19 cellular contexts compared by ENCODE assay signal in the genomic region with DNA sequence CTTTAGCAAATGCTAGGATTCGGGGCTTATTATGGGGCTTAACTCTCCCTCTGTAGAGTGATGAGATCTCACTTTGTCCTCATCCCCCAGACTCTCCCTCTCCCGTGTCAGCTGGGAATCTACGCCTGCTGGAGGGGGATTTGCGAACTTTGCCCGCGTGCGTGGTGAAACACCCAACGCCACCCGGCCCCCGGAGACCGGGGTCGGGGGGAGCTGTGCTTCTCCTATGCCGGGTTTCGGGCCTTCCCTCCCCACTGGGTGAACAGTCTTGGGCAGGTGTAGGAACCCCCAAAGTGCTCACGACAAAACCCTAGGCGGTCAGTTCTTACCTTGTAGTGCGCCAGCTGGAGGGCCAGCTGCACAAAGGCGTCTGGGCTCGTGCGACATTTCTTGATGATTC. TPM values are rescaled to one million over a fixed set of nuclear protein-coding genes. Genes with fewer than 3 reads are reported as not detected.
DNase-seq lines count a peak whose midpoint lies in the region; ATAC-seq and TF ChIP-seq lines count a peak whose summit lies in the region.
"Had no signal": no experiment of that assay in that cellular context is flagged by ENCODE, and none has a peak within 500 bp of the region (broad histone marks: within the 10 kb centered on the region; RNA-seq: fewer than 3 reads in every experiment).

No MANE protein-coding gene starts in this region.

- H3K36me3 ChIP-seq in osteoblast (ENCODE audit: insufficient read depth, low read length) (peaks cover 68% of the 10 kb centered on the region), H7 (replicated peaks; ENCODE audit: control insufficient read depth, insufficient read depth, low read length) (peaks cover 15% of the 10 kb centered on the region), smooth muscle cell (ENCODE audit: low read depth) (no peaks in the 10 kb centered on the region)

- H3K9me3 ChIP-seq in osteoblast (ENCODE audit: low read depth, low read length) (no peaks in the 10 kb centered on the region), smooth muscle cell (replicated peaks; ENCODE audit: low read depth) (no peaks in the 10 kb centered on the region)
- H3K9me3 ChIP-seq: A549; BLaER1 treated with 17β-estradiol and CSF1 and Interleukin-3, amounts not matched to agents 10 nM and 100 nM; Caco-2 had no signal

- no peak overlapping the region for H2AFZ ChIP-seq in osteoblast (ENCODE audit: low read length)
- no peak overlapping the region for H2AFZ ChIP-seq in smooth muscle cell (ENCODE audit: low read depth)

- TF ChIP-seq CTCF in WTC11 (IDR thresholded peaks at IDR 0.05) (no peak), osteoblast (IDR thresholded peaks at IDR 0.05; ENCODE audit: extremely low read depth, low read depth, low read length) (no peak), omental fat pad (IDR thresholded peaks at IDR 0.05) (no peak), smooth muscle cell (IDR thresholded peaks at IDR 0.05; ENCODE audit: borderline replicate concordance, insufficient read depth, poor library complexity, severe bottlenecking) (no peak)

- no peaks in the 10 kb centered on the region for H3K27me3 Mint-ChIP-seq in WTC11 (ENCODE audit: low read depth)
- H3K27me3 Mint-ChIP-seq: B cell; CD4-positive, alpha-beta T cell had no signal

- no peaks in the 10 kb centered on the region for H3K27me3 ChIP-seq in osteoblast (ENCODE audit: insufficient read depth, low read length)
- H3K27me3 ChIP-seq in H7 (ENCODE audit: control insufficient read depth, insufficient read depth, low read length), result no peaks in the 10 kb centered on the region
- H3K27me3 ChIP-seq in smooth muscle cell (ENCODE audit: low read depth), result peaks cover 4% of the 10 kb centered on the region
- H3K27me3 ChIP-seq: BLaER1 treated with 17β-estradiol and CSF1 and Interleukin-3, amounts not matched to agents 10 nM and 100 nM had no signal

- H3K9me3 Mint-ChIP-seq in WTC11, result no peaks in the 10 kb centered on the region
- H3K9me3 Mint-ChIP-seq in stimulated activated effector memory CD8-positive, alpha-beta T cell treated with anti-CD3 and anti-CD28 coated beads, Interleukin-12 subunit alpha, Interleukin-12 subunit beta, amount 100 ng/mL, for 72 hours, result no peaks in the 10 kb centered on the region
- H3K9me3 Mint-ChIP-seq: CD4-positive, alpha-beta T cell; CD8-positive, alpha-beta T cell had no signal

- DNase-seq in WTC11 (ENCODE audit: low spot score), result no peak
- peak; percentile 44 for DNase-seq in osteoblast (ENCODE audit: insufficient read length, low spot score, missing footprints)
- DNase-seq in stimulated activated effector memory CD8-positive, alpha-beta T cell treated with anti-CD3 and anti-CD28 coated beads, Interleukin-12 subunit alpha, Interleukin-12 subunit beta, amount 100 ng/mL, for 72 hours (ENCODE audit: low spot score in 2 of 2), result no peak
- DNase-seq in omental fat pad (ENCODE audit: low spot score), result no peak
- no peak for DNase-seq in H7
- no peak for DNase-seq in smooth muscle cell (lab: John Stamatoyannopoulos, UW; ENCODE audit: unreplicated experiment)
- DNase-seq: AML-193; Caco-2; Calu3; CD4-positive, alpha-beta T cell; CD8-positive, alpha-beta T cell; DMS79 treated with DMSO at 0.1 percent for 48 hours; GF-D8 had no signal

- 96% methylated on average over 20 of the region's 20 CpGs for WGBS in smooth muscle cell (ENCODE audit: low lambda C conversion rate)

- no peak overlapping the region for H3K4me3 Mint-ChIP-seq in WTC11
- no peak overlapping the region for H3K4me3 Mint-ChIP-seq in stimulated activated effector memory CD8-positive, alpha-beta T cell treated with anti-CD3 and anti-CD28 coated beads, Interleukin-12 subunit alpha, Interleukin-12 subunit beta, amount 100 ng/mL, for 72 hours
- H3K4me3 Mint-ChIP-seq: B cell; CD4-positive, alpha-beta T cell; CD8-positive, alpha-beta T cell had no signal

- H3K36me3 Mint-ChIP-seq in WTC11, result peaks cover 34% of the 10 kb centered on the region
- H3K36me3 Mint-ChIP-seq in stimulated activated effector memory CD8-positive, alpha-beta T cell treated with anti-CD3 and anti-CD28 coated beads, Interleukin-12 subunit alpha, Interleukin-12 subunit beta, amount 100 ng/mL, for 72 hours, result peaks cover 98% of the 10 kb centered on the region

- H3K4me1 ChIP-seq in osteoblast (ENCODE audit: insufficient read depth, low read length) (no peaks in the 10 kb centered on the region), smooth muscle cell (ENCODE audit: low read depth) (no peaks in the 10 kb centered on the region)
- H3K4me1 ChIP-seq: A549; BLaER1 treated with 17β-estradiol and CSF1 and Interleukin-3, amounts not matched to agents 10 nM and 100 nM had no signal

- H3K4me3 ChIP-seq in osteoblast (ENCODE audit: insufficient read depth, low read length) (no peak overlapping the region), H7 (ENCODE audit: insufficient read depth, low read depth, low read length) (no peak overlapping the region), smooth muscle cell (no peak overlapping the region)
- H3K4me3 ChIP-seq: A549; BLaER1 treated with 17β-estradiol and CSF1 and Interleukin-3, amounts not matched to agents 10 nM and 100 nM had no signal

- H3K79me2 ChIP-seq in osteoblast (ENCODE audit: insufficient read depth, low read length) (no peaks in the 10 kb centered on the region), smooth muscle cell (ENCODE audit: low read depth) (no peaks in the 10 kb centered on the region)

- ATAC-seq in WTC11 (no peak), omental fat pad (ENCODE audit: low FRiP score) (no peak)
- ATAC-seq in stimulated activated effector memory CD8-positive, alpha-beta T cell treated with anti-CD3 and anti-CD28 coated beads, Interleukin-12 subunit alpha, Interleukin-12 subunit beta, amount 100 ng/mL, for 72 hours, result no peak
- ATAC-seq: A549; CD8-positive, alpha-beta T cell had no signal

- H3K4me2 ChIP-seq in osteoblast (ENCODE audit: insufficient read depth, low read length) (no peak overlapping the region), smooth muscle cell (no peak overlapping the region)
- H3K4me2 ChIP-seq: A549; BLaER1 treated with 17β-estradiol and CSF1 and Interleukin-3, amounts not matched to agents 10 nM and 100 nM had no signal

- no peaks in the 10 kb centered on the region for H3K4me1 Mint-ChIP-seq in WTC11
- no peaks in the 10 kb centered on the region for H3K4me1 Mint-ChIP-seq in stimulated activated effector memory CD8-positive, alpha-beta T cell treated with anti-CD3 and anti-CD28 coated beads, Interleukin-12 subunit alpha, Interleukin-12 subunit beta, amount 100 ng/mL, for 72 hours
- H3K4me1 Mint-ChIP-seq: B cell had no signal

- H3K9ac ChIP-seq in smooth muscle cell (ENCODE audit: low read depth), result no peak overlapping the region
- H3K9ac ChIP-seq: BLaER1 treated with 17β-estradiol and CSF1 and Interleukin-3, amounts not matched to agents 10 nM and 100 nM had no signal

- H3K27ac ChIP-seq in osteoblast (ENCODE audit: low read depth, low read length) (no peak overlapping the region), smooth muscle cell (ENCODE audit: low read depth) (no peak overlapping the region)
- H3K27ac ChIP-seq: 22Rv1; A549; BLaER1 treated with 17β-estradiol and CSF1 and Interleukin-3, amounts not matched to agents 10 nM and 100 nM; C4-2B had no signal

- H3F3A ChIP-seq in smooth muscle cell (ENCODE audit: low read depth), result no peaks in the 10 kb centered on the region

- POLR2A ChIA-PET in WTC11 (lab: Charles Lee), result no interaction called here

- peak overlapping the region; percentile 60; the same call in 1 of the 2 replicates for H3K27ac Mint-ChIP-seq in WTC11
- H3K27ac Mint-ChIP-seq in stimulated activated effector memory CD8-positive, alpha-beta T cell treated with anti-CD3 and anti-CD28 coated beads, Interleukin-12 subunit alpha, Interleukin-12 subunit beta, amount 100 ng/mL, for 72 hours, result peak overlapping the region; percentile 32
- H3K27ac Mint-ChIP-seq: B cell; CD4-positive, alpha-beta T cell; CD8-positive, alpha-beta T cell had no signal

- CTCF ChIA-PET in WTC11 (lab: Charles Lee), result interaction anchor here (1.4 kb wide), 1 partner anchor 25 kb away, joined by 8 read pairs; no protein-coding TSS in a partner anchor

- no peaks in the 10 kb centered on the region for H4K20me1 ChIP-seq in osteoblast (ENCODE audit: insufficient read depth, low read length)
- H4K20me1 ChIP-seq in smooth muscle cell (ENCODE audit: low read depth), result no peaks in the 10 kb centered on the region

TF ChIP-seq in WTC11, 78 proteins besides CTCF, POLR2A, EP300 and RAD21 (continues in another document):
- TF ChIP-seq, protein P1, sequence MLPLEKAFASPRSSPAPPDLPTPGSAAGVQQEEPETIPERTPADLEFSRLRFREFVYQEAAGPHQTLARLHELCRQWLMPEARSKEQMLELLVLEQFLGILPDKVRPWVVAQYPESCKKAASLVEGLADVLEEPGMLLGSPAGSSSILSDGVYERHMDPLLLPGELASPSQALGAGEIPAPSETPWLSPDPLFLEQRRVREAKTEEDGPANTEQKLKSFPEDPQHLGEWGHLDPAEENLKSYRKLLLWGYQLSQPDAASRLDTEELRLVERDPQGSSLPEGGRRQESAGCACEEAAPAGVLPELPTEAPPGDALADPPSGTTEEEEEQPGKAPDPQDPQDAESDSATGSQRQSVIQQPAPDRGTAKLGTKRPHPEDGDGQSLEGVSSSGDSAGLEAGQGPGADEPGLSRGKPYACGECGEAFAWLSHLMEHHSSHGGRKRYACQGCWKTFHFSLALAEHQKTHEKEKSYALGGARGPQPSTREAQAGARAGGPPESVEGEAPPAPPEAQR (CRISPR knock-in tag; IDR thresholded peaks at IDR 0.05), result no peak
- TF ChIP-seq CREM (CRISPR knock-in tag; IDR thresholded peaks at IDR 0.05), result no peak
- TF ChIP-seq, protein P2, sequence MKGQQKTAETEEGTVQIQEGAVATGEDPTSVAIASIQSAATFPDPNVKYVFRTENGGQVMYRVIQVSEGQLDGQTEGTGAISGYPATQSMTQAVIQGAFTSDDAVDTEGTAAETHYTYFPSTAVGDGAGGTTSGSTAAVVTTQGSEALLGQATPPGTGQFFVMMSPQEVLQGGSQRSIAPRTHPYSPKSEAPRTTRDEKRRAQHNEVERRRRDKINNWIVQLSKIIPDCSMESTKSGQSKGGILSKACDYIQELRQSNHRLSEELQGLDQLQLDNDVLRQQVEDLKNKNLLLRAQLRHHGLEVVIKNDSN (CRISPR knock-in tag; IDR thresholded peaks at IDR 0.05), result no peak

RNA-seq across cellular contexts. Expression of a gene that starts 21.6 kb away (rescaled TPM):
- 78.8 to 91.9 TPM (median 85.6 TPM) in 3 replicates for total RNA-seq in WTC11 (2021)
- total RNA-seq in osteoblast, result not detected in 2 replicates
- total RNA-seq in omental fat pad, result 1 to 10 TPM in 1 of 4 donors, under 1 TPM in 3; 0.36 to 2.2 (median 0.47) TPM
- 63.7 and 91.0 TPM in 2 replicates for total RNA-seq in H7 (2014; rRNA removed; shearing (Covaris generic))
- 0.45 and 1.3 TPM in 2 replicates for total RNA-seq in smooth muscle cell
- polyA plus RNA-seq in smooth muscle cell, result 1.6 and 4.8 TPM in 2 replicates
- total RNA-seq: A172 had no signal

Comparison
In these comparisons a context has a peak if more than half of its experiments do, and no peak if none do; other contexts are left out.
1. RNA of a gene that starts 21.6 kb away (total RNA-seq): 78.8 to 91.9 TPM in WTC11 and 63.7 to 91.0 TPM in H7; 0.36 to 2.2 TPM in omental fat pad, 0.45 to 1.3 TPM in smooth muscle cell and not detected in osteoblast; every median in the first group is over 10 times any median in the second.